ENCODE assay signal across 8 cellular contexts in genomic region chr5:6737043-6737941, GRCh38. TPM values are rescaled to one million over a fixed set of nuclear protein-coding genes. Genes with fewer than 3 reads are reported as not detected.
DNase-seq lines count a peak whose midpoint lies in the region; ATAC-seq and TF ChIP-seq lines count a peak whose summit lies in the region.
"Had no signal": no experiment of that assay in that cellular context is flagged by ENCODE, and none has a peak within 500 bp of the region (broad histone marks: within the 10 kb centered on the region; RNA-seq: fewer than 3 reads in every experiment).

No MANE protein-coding gene starts in this region.

- peak overlapping the region in 1 of 10 donors; percentile 58 for H3K27ac ChIP-seq in heart right ventricle

- H3K4me3 Mint-ChIP-seq in natural killer cell = no peak overlapping the region

- H3K27me3 ChIP-seq in heart right ventricle = no peaks in the 10 kb centered on the region

- DNase-seq in natural killer cell = no peak
- DNase-seq in globus pallidus (ENCODE audit: low spot score) = no peak
- no peak for DNase-seq in heart right ventricle
- no peak for DNase-seq in AG20443 (ENCODE audit: low spot score)

- WGBS in heart right ventricle, 2 donors = 94 to 95% methylated on average over 24 of the region's 24 CpGs

- no peaks in the 10 kb centered on the region for H3K9me3 Mint-ChIP-seq in natural killer cell

- TF ChIP-seq CTCF in natural killer cell (IDR thresholded peaks at IDR 0.05) (no peak), heart right ventricle (IDR thresholded peaks at IDR 0.05) (no peak)

- H3K4me1 ChIP-seq in heart right ventricle = peaks cover 5 to 49% (median 31%) of the 10 kb centered on the region in 9 donors

- ATAC-seq in GM18868 (IDR thresholded peaks at IDR 0.05; ENCODE audit: unreplicated experiment) (peak; percentile 84), GM21723 (IDR thresholded peaks at IDR 0.05; ENCODE audit: unreplicated experiment) (peak; percentile 87), HG03575 (IDR thresholded peaks at IDR 0.05; ENCODE audit: extremely low read depth, insufficient number of reproducible peaks, low FRiP score, unreplicated experiment) (peak; percentile 60), natural killer cell (no peak), heart right ventricle (no peak)

- peaks cover 0 to 55% (median 15%) of the 10 kb centered on the region in 9 donors for H3K36me3 ChIP-seq in heart right ventricle

- no peaks in the 10 kb centered on the region for H3K9me3 ChIP-seq in heart right ventricle

- intact Hi-C loops in natural killer cell (cut with micrococcal nuclease) = no loop called here
- intact Hi-C loops in heart right ventricle (cut with DNase I) = loop anchor here in 2 of 10 donors (10.0 kb wide), 2 partner anchors 102 to 362 kb away; partner anchors contain the start of genes MED10 (in 1 of the 2), NSUN2 (in 1 of the 2) and SRD5A1 (in 1 of the 2)

- H3K4me1 Mint-ChIP-seq in natural killer cell = peaks cover 29 to 34% of the 10 kb centered on the region in 2 donors

- no peak overlapping the region for H3K4me3 ChIP-seq in heart right ventricle
- H3K4me3 ChIP-seq: skin epidermis had no signal

- H3K27ac Mint-ChIP-seq in natural killer cell = peak overlapping the region; percentile 37 to 48

- H3K36me3 Mint-ChIP-seq in natural killer cell = no peaks in the 10 kb centered on the region

- H3K27me3 Mint-ChIP-seq in natural killer cell (ENCODE audit: low read depth in 2 of 2) = no peaks in the 10 kb centered on the region

RNA-seq across cellular contexts. Expression of gene TENT4A, which starts 24.1 kb away (rescaled TPM):
- total RNA-seq in natural killer cell (10 to 100 TPM; 36.0 to 65.6 (median 44.9) TPM), heart right ventricle (10 to 100 TPM in 8 of 10 donors, 1 to 10 TPM in 2; 8.8 to 13.7 (median 11.7) TPM)
- 1 to 10 TPM; 4.2 to 8.9 TPM for polyA plus RNA-seq in heart right ventricle

Comparison
In these comparisons a context has a peak if more than half of its experiments do, and no peak if none do; other contexts are left out.
1. ATAC-seq: peak in GM18868 (single experiment), GM21723 (single experiment) and HG03575 (single experiment); none in natural killer cell (0 of 3) and heart right ventricle (0 of 8).